In the genomic region with DNA sequence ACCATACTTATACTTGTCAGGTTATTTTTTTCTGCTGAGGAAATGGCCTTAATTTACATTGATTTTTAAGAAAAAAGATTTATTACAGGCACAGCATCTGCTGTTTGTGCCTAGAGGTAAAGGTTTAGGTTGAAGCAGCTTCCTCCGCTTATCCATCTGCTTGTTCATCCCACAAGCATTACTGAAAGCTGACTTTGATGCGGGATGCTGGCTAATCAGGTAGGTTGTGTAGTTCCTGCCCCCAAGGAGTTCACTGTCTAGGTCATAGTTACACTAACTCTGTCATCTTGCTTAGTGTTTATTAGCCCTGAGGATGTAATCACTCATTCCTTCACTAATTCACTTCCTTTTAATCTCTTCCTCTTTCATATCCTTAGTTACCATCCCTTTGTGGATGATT, we compare ENCODE assay signal across 24 cellular contexts.
A peak's percentile ranks its signal among the peaks of the same experiment; 100 is the strongest.
DNase-seq lines count a peak whose midpoint lies in the region; ATAC-seq and TF ChIP-seq lines count a peak whose summit lies in the region.
"Had no signal": no experiment of that assay in that cellular context is flagged by ENCODE, and none has a peak within 500 bp of the region (broad histone marks: within the 10 kb centered on the region; RNA-seq: fewer than 3 reads in every experiment).

No MANE protein-coding gene starts in this region.

- no peak overlapping the region for H3K4me3 Mint-ChIP-seq in T-helper 17 cell
- H3K4me3 Mint-ChIP-seq: CD14-positive monocyte; CD4-positive, alpha-beta memory T cell; CD4-positive, CD25-positive, alpha-beta regulatory T cell; CD8-positive, alpha-beta memory T cell had no signal

- peak; percentile 7 for DNase-seq in MV-4-11 (lab: John Stamatoyannopoulos, UW)
- DNase-seq in NCI-H82 (lab: John Stamatoyannopoulos, UW): peak; percentile 56
- peak; percentile 56 for DNase-seq in WERI-Rb-1
- DNase-seq in T-helper 17 cell: no peak
- DNase-seq in hepatic stellate cell (ENCODE audit: low spot score): no peak
- DNase-seq in HK-2 (ENCODE audit: unreplicated experiment): no peak
- DNase-seq: 8988T; ACHN; BE2C; C1 segment of cervical spinal cord; CD4-positive, alpha-beta memory T cell; CD4-positive, CD25-positive, alpha-beta regulatory T cell; CD8-positive, alpha-beta memory T cell; COR-L47; DMS 273 treated with DMSO at 0.1 percent for 48 hours; DMS153; DMS53; DMS79; DND-41; EL; GDM1 had no signal

- ATAC-seq in T-helper 17 cell: no peak
- ATAC-seq: GM12878 had no signal

- H3K27ac Mint-ChIP-seq in T-helper 17 cell: no peak overlapping the region
- H3K27ac Mint-ChIP-seq: CD14-positive monocyte; CD4-positive, alpha-beta memory T cell; CD8-positive, alpha-beta memory T cell had no signal

- no peak overlapping the region for H3K27ac ChIP-seq in WERI-Rb-1
- H3K27ac ChIP-seq: BLaER1 had no signal

- no peaks in the 10 kb centered on the region for H3K36me3 ChIP-seq in WERI-Rb-1
- H3K36me3 ChIP-seq: BE2C, BLaER1 had no signal

- H3K27me3 ChIP-seq in WERI-Rb-1 (ENCODE audit: insufficient read depth, low read depth, severe bottlenecking): no peaks in the 10 kb centered on the region
- H3K27me3 ChIP-seq: BE2C, BLaER1 had no signal

- no peak overlapping the region for H3K4me3 ChIP-seq in WERI-Rb-1 (ENCODE audit: low read depth, low read length)
- H3K4me3 ChIP-seq: BLaER1, GM12878 had no signal

- H3K36me3 Mint-ChIP-seq in T-helper 17 cell (ENCODE audit: low read depth): peaks cover 2% of the 10 kb centered on the region
- H3K36me3 Mint-ChIP-seq: CD14-positive monocyte; CD4-positive, alpha-beta memory T cell; CD4-positive, CD25-positive, alpha-beta regulatory T cell; CD8-positive, alpha-beta memory T cell had no signal

- peaks cover 9% of the 10 kb centered on the region for H3K9me3 ChIP-seq in WERI-Rb-1 (ENCODE audit: severe bottlenecking)
- H3K9me3 ChIP-seq in T-helper 17 cell (ENCODE audit: control insufficient read depth, low read length, poor library complexity, severe bottlenecking): peaks cover 2% of the 10 kb centered on the region
- H3K9me3 ChIP-seq: BE2C had no signal

- no peaks in the 10 kb centered on the region for H3K27me3 Mint-ChIP-seq in T-helper 17 cell
- H3K27me3 Mint-ChIP-seq: CD4-positive, CD25-positive, alpha-beta regulatory T cell had no signal

- H3K4me1 Mint-ChIP-seq in T-helper 17 cell: no peaks in the 10 kb centered on the region
- H3K4me1 Mint-ChIP-seq: CD14-positive monocyte; CD4-positive, alpha-beta memory T cell; CD4-positive, CD25-positive, alpha-beta regulatory T cell; CD8-positive, alpha-beta memory T cell had no signal

- no peak for TF ChIP-seq CTCF in WERI-Rb-1 (IDR thresholded peaks at IDR 0.05; ENCODE audit: low read depth, low read length)

Comparison
In these comparisons a context has a peak if more than half of its experiments do, and no peak if none do; other contexts are left out.
1. DNase-seq: peak in MV-4-11 (single experiment), NCI-H82 (single experiment) and WERI-Rb-1 (single experiment); none in T-helper 17 cell (0 of 3), hepatic stellate cell (single experiment) and HK-2 (single experiment).